Comparison of ENCODE assay signal across 8 cellular contexts in genomic region chr20:50115591-50116367, GRCh38. TPM values are rescaled to one million over a fixed set of nuclear protein-coding genes. Genes with fewer than 3 reads are reported as not detected.
DNase-seq lines count a peak whose midpoint lies in the region; ATAC-seq and TF ChIP-seq lines count a peak whose summit lies in the region.

No MANE protein-coding gene starts in this region.

- WGBS in H9 (ENCODE audit: extremely low coverage, insufficient read length, low lambda C conversion rate), result no CpG with 5 or more reads among the region's 24 CpGs

- peak; percentile 87 for TF ChIP-seq POLR2A in Raji (IDR thresholded peaks at IDR 0.05; ENCODE audit: insufficient read depth, low read depth, low read length)

- no peaks in the 10 kb centered on the region for H3K27me3 Mint-ChIP-seq in H9 (ENCODE audit: low read depth)
- no peaks in the 10 kb centered on the region for H3K27me3 Mint-ChIP-seq in stimulated activated naive CD8-positive, alpha-beta T cell treated with anti-CD3 and anti-CD28 coated beads, Interleukin-15, amount 100 ng/mL, for 72 hours

- peaks cover 15% of the 10 kb centered on the region; the same call in 1 of the 2 replicates for H3K79me2 ChIP-seq in H9 (ENCODE audit: insufficient read depth, low read length)
- peaks cover 35% of the 10 kb centered on the region for H3K79me2 ChIP-seq in neural cell (replicated peaks; ENCODE audit: insufficient read depth, low read length)

- H4K8ac ChIP-seq in H9 (replicated peaks; ENCODE audit: insufficient read length, low read depth, low read length), result peak overlapping the region; percentile 70

- no peak for TF ChIP-seq RAD21 in neural cell (conservative IDR thresholded peaks at IDR 0.05)

- H3F3A ChIP-seq in neural cell (ENCODE audit: insufficient read depth, low read length, poor library complexity, severe bottlenecking), result no peaks in the 10 kb centered on the region

- no peak overlapping the region for H3K56ac ChIP-seq in H9 (ENCODE audit: insufficient read length, low read depth, low read length)

- peak overlapping the region; percentile 66 for H3K4me3 ChIP-seq in neural cell (ENCODE audit: low read length)

- H3K79me1 ChIP-seq in H9 (ENCODE audit: insufficient read depth, low read depth, low read length, poor library complexity, severe bottlenecking), result peaks cover 3% of the 10 kb centered on the region

- TF ChIP-seq CTCF in H9 (conservative IDR thresholded peaks at IDR 0.05), result no peak
- no peak for TF ChIP-seq CTCF in neural cell (IDR thresholded peaks at IDR 0.05; ENCODE audit: poor library complexity, severe bottlenecking)

- H2BK12ac ChIP-seq in H9 (ENCODE audit: insufficient read length, low read depth, low read length), result no peak overlapping the region

- peaks cover 0 to 7% (median 7%) of the 10 kb centered on the region in 3 experiments; a peak in 3 of 7 replicates for H3K36me3 Mint-ChIP-seq in H9 (ENCODE audit: insufficient read depth in 1 of 3, low read depth in 3 of 3)

- H2BK15ac ChIP-seq in H9 (ENCODE audit: low read depth, low read length), result no peak overlapping the region

- no peak for TF ChIP-seq EP300 in neural cell (conservative IDR thresholded peaks at IDR 0.05; ENCODE audit: poor library complexity, severe bottlenecking)

- no peaks in the 10 kb centered on the region for H3K9me2 ChIP-seq in neural cell (ENCODE audit: insufficient read depth, low read length)

- H2BK20ac ChIP-seq in H9 (ENCODE audit: low read depth, low read length, poor library complexity, severe bottlenecking), result no peak overlapping the region

- no peak overlapping the region for H3K27ac ChIP-seq in H9 (ENCODE audit: insufficient read length, low read depth, low read length)
- H3K27ac ChIP-seq in neural cell (ENCODE audit: low read length), result peak overlapping the region; percentile 64

- H4K91ac ChIP-seq in H9 (ENCODE audit: insufficient read length, low read depth, low read length), result no peak overlapping the region

- no peaks in the 10 kb centered on the region for H4K20me1 ChIP-seq in H9 (ENCODE audit: control insufficient read depth, insufficient read depth, insufficient read length)
- H4K20me1 ChIP-seq in neural cell (ENCODE audit: insufficient read depth), result no peaks in the 10 kb centered on the region

- H3K4me1 ChIP-seq in ES-I3 (ENCODE audit: insufficient read depth, low read length), result no peaks in the 10 kb centered on the region
- H3K4me1 ChIP-seq in H9 (ENCODE audit: insufficient read depth, low read length), result peaks cover 6% of the 10 kb centered on the region

- H3K23me2 ChIP-seq in H9 (ENCODE audit: insufficient read length, low read depth, low read length, poor library complexity, severe bottlenecking), result peaks cover 19% of the 10 kb centered on the region

- no peak overlapping the region for H3K23ac ChIP-seq in H9 (ENCODE audit: insufficient read length, low read depth, low read length)

- H2AFZ ChIP-seq in H9 (ENCODE audit: low read length), result no peak overlapping the region
- peak overlapping the region; percentile 84 for H2AFZ ChIP-seq in neural cell (ENCODE audit: low read depth, low read length)

- DNase-seq in H9 (peak; percentile 95), M059J (ENCODE audit: low read depth) (peak; percentile 98), fibroblast of the conjunctiva (ENCODE audit: low read depth) (peak; percentile 97)
- DNase-seq in activated effector memory CD4-positive, alpha-beta T cell treated with anti-CD3 and anti-CD28 coated beads, Interleukin-2, amount 50 U/mL, for 16 hours, result peak; percentile 97
- peak; percentile 78 to 88 for DNase-seq in stimulated activated naive CD8-positive, alpha-beta T cell treated with anti-CD3 and anti-CD28 coated beads, Interleukin-15, amount 100 ng/mL, for 72 hours

- no peak overlapping the region for H2BK5ac ChIP-seq in H9 (ENCODE audit: insufficient read length, low read length)

- H3K9me3 Mint-ChIP-seq in H9, result no peaks in the 10 kb centered on the region
- H3K9me3 Mint-ChIP-seq in stimulated activated naive CD8-positive, alpha-beta T cell treated with anti-CD3 and anti-CD28 coated beads, Interleukin-15, amount 100 ng/mL, for 72 hours, result no peaks in the 10 kb centered on the region

- no peak overlapping the region for H3K4ac ChIP-seq in H9 (ENCODE audit: low read depth, low read length)

- no peak overlapping the region for H3K18ac ChIP-seq in H9 (ENCODE audit: insufficient read length, low read depth, low read length)

- H2BK120ac ChIP-seq in H9 (ENCODE audit: low read depth, low read length, poor library complexity, severe bottlenecking), result no peak overlapping the region

- no peak overlapping the region for H3K14ac ChIP-seq in H9 (ENCODE audit: insufficient read depth, low read length)

- H4K5ac ChIP-seq in H9 (ENCODE audit: insufficient read length, low read depth, low read length), result no peak overlapping the region

- H3K27ac Mint-ChIP-seq in H9, result peak overlapping the region; percentile 26 to 80 (median 63); a peak in 4 of 7 replicates
- peak overlapping the region; percentile 87 to 94 for H3K27ac Mint-ChIP-seq in stimulated activated naive CD8-positive, alpha-beta T cell treated with anti-CD3 and anti-CD28 coated beads, Interleukin-15, amount 100 ng/mL, for 72 hours

- H3K9ac ChIP-seq in ES-I3 (ENCODE audit: low read depth, low read length), result peak overlapping the region; percentile 70
- H3K9ac ChIP-seq in H9 (ENCODE audit: extremely low read depth, insufficient read length, low read length), result peak overlapping the region; percentile 56
- H3K9ac ChIP-seq in neural cell (ENCODE audit: low read length), result peak overlapping the region; percentile 56

- peak overlapping the region; percentile 79 to 99 for H3K4me3 Mint-ChIP-seq in H9
- peak overlapping the region; percentile 92 to 98 for H3K4me3 Mint-ChIP-seq in stimulated activated naive CD8-positive, alpha-beta T cell treated with anti-CD3 and anti-CD28 coated beads, Interleukin-15, amount 100 ng/mL, for 72 hours

- peak overlapping the region; percentile 37 for H3T11ph ChIP-seq in H9 (ENCODE audit: low read length)

- H3K4me1 Mint-ChIP-seq in H9, result peaks cover 36 to 39% of the 10 kb centered on the region in 2 experiments
- peaks cover 53% of the 10 kb centered on the region for H3K4me1 Mint-ChIP-seq in stimulated activated naive CD8-positive, alpha-beta T cell treated with anti-CD3 and anti-CD28 coated beads, Interleukin-15, amount 100 ng/mL, for 72 hours

- H3K4me2 ChIP-seq in H9 (ENCODE audit: insufficient read depth, insufficient read length, low read length) (peak overlapping the region; percentile 93), neural cell (ENCODE audit: low read length) (peak overlapping the region; percentile 93)

- no peaks in the 10 kb centered on the region for H3K36me3 ChIP-seq in ES-I3 (ENCODE audit: insufficient read depth, low read length)
- no peaks in the 10 kb centered on the region for H3K36me3 ChIP-seq in neural cell (ENCODE audit: insufficient read depth, low read length)

- H3K27me3 ChIP-seq in H9 (ENCODE audit: insufficient read depth, low read length) (no peaks in the 10 kb centered on the region), neural cell (ENCODE audit: insufficient read depth, low read depth, low read length) (no peaks in the 10 kb centered on the region)

- ATAC-seq in stimulated activated naive CD8-positive, alpha-beta T cell treated with anti-CD3 and anti-CD28 coated beads, Interleukin-15, amount 100 ng/mL, for 72 hours, result peak; percentile 89

- H2AK5ac ChIP-seq in H9 (ENCODE audit: insufficient read length, low read length), result no peak overlapping the region

- no peaks in the 10 kb centered on the region for H3K9me3 ChIP-seq in ES-I3 (ENCODE audit: control insufficient read depth, insufficient read depth, low read length)
- H3K9me3 ChIP-seq in H9 (ENCODE audit: control insufficient read depth, low read depth, low read length), result no peaks in the 10 kb centered on the region
- H3K9me3 ChIP-seq in neural cell (ENCODE audit: low read length), result no peaks in the 10 kb centered on the region

TF ChIP-seq in neural cell, 6 proteins besides CTCF, POLR2A, EP300 and RAD21:
- TF ChIP-seq TAF1 (IDR thresholded peaks at IDR 0.05; ENCODE audit: low read depth), result no peak
- peak; percentile 71 for TF ChIP-seq POLR2AphosphoS5 (IDR thresholded peaks at IDR 0.05)
TF ChIP-seq in neural cell: peak in this region for 1.

RNA-seq across cellular contexts. Expression of gene UBE2V1, which starts 2.8 kb away (rescaled TPM):
- total RNA-seq in H9 (2021), result 152 and 165 TPM in 2 replicates
- 135 and 170 TPM in 2 replicates for total RNA-seq in M059J (2014; rRNA removed; shearing (Covaris generic))
- polyA plus RNA-seq in neural cell, result 34.4 and 44.2 TPM in 2 replicates
- polyA minus RNA-seq in neural cell, result 58.4 and 70.0 TPM in 2 replicates

RNA-seq across cellular contexts. Expression of gene PEDS1, which starts 37.7 kb away (rescaled TPM):
- 29.3 and 32.4 TPM in 2 replicates for total RNA-seq in H9 (2021)
- total RNA-seq in M059J (2014; rRNA removed; shearing (Covaris generic)), result 49.6 and 61.9 TPM in 2 replicates
- 10.0 and 16.5 TPM in 2 replicates for polyA plus RNA-seq in neural cell
- polyA minus RNA-seq in neural cell, result 19.8 and 20.2 TPM in 2 replicates
